ENCODE assay signal across 14 cellular contexts in genomic region chr4:82774711-82775171, GRCh38. TPM values are rescaled to one million over a fixed set of nuclear protein-coding genes. Genes with fewer than 3 reads are reported as not detected.
DNase-seq lines count a peak whose midpoint lies in the region; ATAC-seq and TF ChIP-seq lines count a peak whose summit lies in the region.
"Had no signal": no experiment of that assay in that cellular context is flagged by ENCODE, and none has a peak within 500 bp of the region (broad histone marks: within the 10 kb centered on the region; RNA-seq: fewer than 3 reads in every experiment).

No MANE protein-coding gene starts in this region.

- peaks cover 49% of the 10 kb centered on the region for H3K27me3 Mint-ChIP-seq in endodermal cell (ENCODE audit: insufficient read depth)
- peaks cover 4% of the 10 kb centered on the region for H3K27me3 Mint-ChIP-seq in nephron progenitor cell (ENCODE audit: low read depth, poor library complexity)

- H3K9me3 ChIP-seq in endodermal cell (ENCODE audit: control insufficient read depth, low read length) (no peaks in the 10 kb centered on the region), colonic mucosa (no peaks in the 10 kb centered on the region)
- H3K9me3 ChIP-seq: gastroesophageal sphincter, tibial nerve had no signal

- H3K9ac ChIP-seq in endodermal cell (ENCODE audit: extremely low read depth, low read length, poor library complexity, severe bottlenecking) (no peak overlapping the region), colonic mucosa (ENCODE audit: low read depth in 2 of 2, low read length in 2 of 2) (no peak overlapping the region)

- H3K4me1 ChIP-seq in endodermal cell (ENCODE audit: control insufficient read depth, insufficient read depth, low read length) (peaks cover 9% of the 10 kb centered on the region), colonic mucosa (no peaks in the 10 kb centered on the region)

- H3K9me3 Mint-ChIP-seq in endodermal cell, result no peaks in the 10 kb centered on the region
- peaks cover 8% of the 10 kb centered on the region for H3K9me3 Mint-ChIP-seq in nephron progenitor cell

- H3K27me3 ChIP-seq in endodermal cell (ENCODE audit: control insufficient read depth, insufficient read depth, low read length, poor library complexity, severe bottlenecking), result peaks cover 7% of the 10 kb centered on the region
- no peaks in the 10 kb centered on the region for H3K27me3 ChIP-seq in colonic mucosa
- H3K27me3 ChIP-seq: gastroesophageal sphincter, tibial nerve had no signal

- H3K27ac Mint-ChIP-seq in endodermal cell (no peak overlapping the region), nephron progenitor cell (peak overlapping the region; percentile 96)

- ATAC-seq in left colon, result no peak
- ATAC-seq in GM21447 (IDR thresholded peaks at IDR 0.05; ENCODE audit: unreplicated experiment), result no peak
- ATAC-seq in GM18511 (IDR thresholded peaks at IDR 0.05; ENCODE audit: unreplicated experiment), result no peak
- ATAC-seq: gastroesophageal sphincter, HepG2, Panc1 had no signal

- WGBS in endodermal cell (ENCODE audit: insufficient coverage in 1 of 2, insufficient read length in 1 of 2), 2 experiments, result 36 to 55% methylated on average over 2 to 3 of the region's 3 CpGs

- DNase-seq in AG10803 (ENCODE audit: low read depth), result peak; percentile 45
- DNase-seq in NCI-H69 (lab: John Stamatoyannopoulos, UW), result peak; percentile 40
- DNase-seq in endodermal cell, result peak; percentile 90
- DNase-seq in nephron progenitor cell, result peak; percentile 12
- no peak for DNase-seq in colonic mucosa
- no peak for DNase-seq in left colon
- DNase-seq: DMS 273 treated with DMSO at 0.1 percent for 48 hours, NCI-H1105 treated with DMSO at 0.1 percent for 48 hours had no signal

- intact Hi-C loops in colonic mucosa (cut with DNase I), result no loop called here
- intact Hi-C loops in left colon (cut with DNase I, micrococcal nuclease), result no loop called here

- H3K36me3 ChIP-seq in endodermal cell (ENCODE audit: control insufficient read depth, insufficient read depth, low read length), result peaks cover 3% of the 10 kb centered on the region
- no peaks in the 10 kb centered on the region for H3K36me3 ChIP-seq in colonic mucosa
- H3K36me3 ChIP-seq: gastroesophageal sphincter, tibial nerve had no signal

- H3K4me1 Mint-ChIP-seq in endodermal cell (peaks cover 10% of the 10 kb centered on the region), nephron progenitor cell (peaks cover 43% of the 10 kb centered on the region)

- H3K4me3 Mint-ChIP-seq in endodermal cell (no peak overlapping the region), nephron progenitor cell (no peak overlapping the region)

- TF ChIP-seq CTCF in AG10803 (conservative IDR thresholded peaks at IDR 0.05; ENCODE audit: low read length), result no peak
- TF ChIP-seq CTCF in endodermal cell (conservative IDR thresholded peaks at IDR 0.05), result no peak
- TF ChIP-seq CTCF in nephron progenitor cell (IDR thresholded peaks at IDR 0.05), result no peak
- TF ChIP-seq CTCF in colonic mucosa (IDR thresholded peaks at IDR 0.05), result no peak

- no peaks in the 10 kb centered on the region for H3K36me3 Mint-ChIP-seq in endodermal cell (ENCODE audit: low read depth)
- H3K36me3 Mint-ChIP-seq in nephron progenitor cell (ENCODE audit: low read depth), result peaks cover 5% of the 10 kb centered on the region

- H3K4me3 ChIP-seq in AG10803 (ENCODE audit: low read length) (no peak overlapping the region), endodermal cell (ENCODE audit: low read length) (no peak overlapping the region), colonic mucosa (no peak overlapping the region)
- H3K4me3 ChIP-seq: gastroesophageal sphincter, tibial nerve had no signal

- H3K27ac ChIP-seq in endodermal cell (ENCODE audit: low read depth, low read length), result no peak overlapping the region
- no peak overlapping the region for H3K27ac ChIP-seq in colonic mucosa
- H3K27ac ChIP-seq: gastroesophageal sphincter had no signal

RNA-seq across cellular contexts. Expression of gene SCD5, which starts 23.9 kb away (rescaled TPM):
- 1 to 10 TPM; 3.2 to 5.2 TPM for total RNA-seq in endodermal cell
- polyA plus RNA-seq in endodermal cell (2013, experiment 1 of 2), result 20.3 TPM
- 21.8 TPM for polyA plus RNA-seq in endodermal cell (2013, experiment 2 of 2)
- 1 to 10 TPM; 2.8 to 4.4 TPM for total RNA-seq in colonic mucosa
- total RNA-seq in left colon, result 1 to 10 TPM in 1 of 2 donors, under 1 TPM in 1; 0.98 to 3.2 TPM
- total RNA-seq: HepG2 had no signal
- polyA plus RNA-seq: HepG2 had no signal

Comparison
In these comparisons a context has a peak if more than half of its experiments do, and no peak if none do; other contexts are left out.
1. DNase-seq: peak in AG10803 (single experiment), NCI-H69 (single experiment), endodermal cell (single experiment) and nephron progenitor cell (single experiment); none in colonic mucosa (single experiment) and left colon (0 of 2).